Comparison of ENCODE assay signal across 17 cellular contexts in genomic region chr3:77014236-77014635, GRCh38. TPM values are rescaled to one million over a fixed set of nuclear protein-coding genes. Genes with fewer than 3 reads are reported as not detected.
DNase-seq lines count a peak whose midpoint lies in the region; FAIRE-seq and TF ChIP-seq lines count a peak whose summit lies in the region.
"Had no signal": no experiment of that assay in that cellular context is flagged by ENCODE, and none has a peak within 500 bp of the region (broad histone marks: within the 10 kb centered on the region; RNA-seq: fewer than 3 reads in every experiment).

No MANE protein-coding gene starts in this region.

- no peak overlapping the region for H3K56ac ChIP-seq in H9 (ENCODE audit: insufficient read length, low read depth, low read length)

- no peak overlapping the region for H3T11ph ChIP-seq in H9 (ENCODE audit: low read length)

- H4K20me1 ChIP-seq in H9 (ENCODE audit: control insufficient read depth, insufficient read depth, insufficient read length) (no peaks in the 10 kb centered on the region), astrocyte (ENCODE audit: insufficient read depth, low read length) (no peaks in the 10 kb centered on the region)

- H3K4me1 ChIP-seq in H9 (ENCODE audit: insufficient read depth, low read length) (no peaks in the 10 kb centered on the region; the same call in 1 of the 2 replicates), astrocyte (ENCODE audit: insufficient read depth, low read length) (no peaks in the 10 kb centered on the region)

- H3K9me3 Mint-ChIP-seq in H9 (peaks cover 0 to 4% of the 10 kb centered on the region in 2 experiments; a peak in 1 of 5 replicates), astrocyte (ENCODE audit: unreplicated experiment) (no peaks in the 10 kb centered on the region), progenitor cell of endocrine pancreas (ENCODE audit: low read depth) (peaks cover 6% of the 10 kb centered on the region)

- H3K23me2 ChIP-seq in H9 (ENCODE audit: insufficient read length, low read depth, low read length, poor library complexity, severe bottlenecking): no peaks in the 10 kb centered on the region

- H3K27me3 ChIP-seq in H9 (ENCODE audit: insufficient read depth, low read length): no peaks in the 10 kb centered on the region
- no peaks in the 10 kb centered on the region for H3K27me3 ChIP-seq in astrocyte (ENCODE audit: insufficient read depth, low read length)
- H3K27me3 ChIP-seq in WERI-Rb-1 (ENCODE audit: insufficient read depth, low read depth, severe bottlenecking): no peaks in the 10 kb centered on the region

- H3K18ac ChIP-seq in H9 (ENCODE audit: insufficient read length, low read depth, low read length): no peak overlapping the region

- no peaks in the 10 kb centered on the region for H3K27me3 Mint-ChIP-seq in H9 (ENCODE audit: low read depth)
- no peaks in the 10 kb centered on the region for H3K27me3 Mint-ChIP-seq in astrocyte (ENCODE audit: low read depth, unreplicated experiment)
- no peaks in the 10 kb centered on the region for H3K27me3 Mint-ChIP-seq in progenitor cell of endocrine pancreas
- H3K27me3 Mint-ChIP-seq: B cell; CD4-positive, alpha-beta memory T cell had no signal

- peaks cover 9 to 16% of the 10 kb centered on the region in 2 experiments for H3K4me1 Mint-ChIP-seq in H9
- H3K4me1 Mint-ChIP-seq in astrocyte (ENCODE audit: low read depth, unreplicated experiment): peaks cover 7% of the 10 kb centered on the region
- peaks cover 34% of the 10 kb centered on the region for H3K4me1 Mint-ChIP-seq in progenitor cell of endocrine pancreas (ENCODE audit: low read depth)
- H3K4me1 Mint-ChIP-seq: B cell; CD4-positive, alpha-beta memory T cell had no signal

- H3K23ac ChIP-seq in H9 (ENCODE audit: insufficient read length, low read depth, low read length): no peak overlapping the region

- H2BK5ac ChIP-seq in H9 (ENCODE audit: insufficient read length, low read length): no peak overlapping the region

- no peak for FAIRE-seq in astrocyte (lab: Jason Lieb, UNC)
- FAIRE-seq in H54 (lab: Jason Lieb, UNC): no peak

- TF ChIP-seq CTCF in H9 (conservative IDR thresholded peaks at IDR 0.05) (no peak), astrocyte (IDR thresholded peaks at IDR 0.05; ENCODE audit: insufficient read depth, low read depth, low read length) (no peak), progenitor cell of endocrine pancreas (IDR thresholded peaks at IDR 0.05; ENCODE audit: unreplicated experiment) (no peak), WERI-Rb-1 (IDR thresholded peaks at IDR 0.05; ENCODE audit: low read depth, low read length) (no peak)

- H3K4me2 ChIP-seq in H9 (ENCODE audit: insufficient read depth, insufficient read length, low read length): no peak overlapping the region
- H3K4me2 ChIP-seq in astrocyte (ENCODE audit: low read length): no peak overlapping the region
- H3K4me2 ChIP-seq: SK-N-SH had no signal

- H3K9me3 ChIP-seq in H9 (ENCODE audit: control insufficient read depth, low read depth, low read length) (no peaks in the 10 kb centered on the region), astrocyte (ENCODE audit: insufficient read depth, low read depth, low read length) (no peaks in the 10 kb centered on the region), WERI-Rb-1 (ENCODE audit: severe bottlenecking) (no peaks in the 10 kb centered on the region)
- H3K9me3 ChIP-seq: SK-N-SH had no signal

- no peak for TF ChIP-seq POLR2A in H54 (IDR thresholded peaks at IDR 0.05; ENCODE audit: low read depth, low read length)

- H3K27ac Mint-ChIP-seq in H9 (peak overlapping the region; percentile 62 to 89 (median 81); a peak in 4 of 7 replicates), astrocyte (ENCODE audit: unreplicated experiment) (peak overlapping the region; percentile 78), progenitor cell of endocrine pancreas (peak overlapping the region; percentile 86)
- H3K27ac Mint-ChIP-seq: B cell; CD4-positive, alpha-beta memory T cell had no signal

- H3K79me2 ChIP-seq in H9 (ENCODE audit: insufficient read depth, low read length) (no peaks in the 10 kb centered on the region), astrocyte (ENCODE audit: insufficient read depth, low read length) (no peaks in the 10 kb centered on the region)

- H2AFZ ChIP-seq in H9 (ENCODE audit: low read length): peak overlapping the region; percentile 89
- no peak overlapping the region for H2AFZ ChIP-seq in astrocyte (ENCODE audit: low read depth, low read length)

- H3K14ac ChIP-seq in H9 (ENCODE audit: insufficient read depth, low read length): no peak overlapping the region; the same call in 1 of the 2 replicates

- H4K5ac ChIP-seq in H9 (ENCODE audit: insufficient read length, low read depth, low read length): no peak overlapping the region

- no peaks in the 10 kb centered on the region for H3K79me1 ChIP-seq in H9 (ENCODE audit: insufficient read depth, low read depth, low read length, poor library complexity, severe bottlenecking)

- no peak overlapping the region for H3K27ac ChIP-seq in H9 (ENCODE audit: insufficient read length, low read depth, low read length)
- H3K27ac ChIP-seq in astrocyte (ENCODE audit: low read depth, low read length): no peak overlapping the region
- no peak overlapping the region for H3K27ac ChIP-seq in WERI-Rb-1

- DNase-seq in H9: no peak
- no peak for DNase-seq in astrocyte (ENCODE audit: low read depth)
- peak; percentile 28 for DNase-seq in kidney tubule cell (ENCODE audit: low spot score)
- DNase-seq in progenitor cell of endocrine pancreas (ENCODE audit: low spot score, unreplicated experiment): no peak
- no peak for DNase-seq in NCI-H1048 (lab: John Stamatoyannopoulos, UW)
- no peak for DNase-seq in Ammon's horn (ENCODE audit: low spot score)
- DNase-seq in H54 (ENCODE audit: insufficient read length, low spot score): no peak
- DNase-seq in WERI-Rb-1: no peak
- DNase-seq: CD4-positive, alpha-beta memory T cell; GF-D8; GOT3; NCI-H1694; NCI-H2107; NCI-H446; NCI-H748 treated with DMSO at 0.1 percent for 48 hours; SK-N-SH had no signal

- H3K4me3 ChIP-seq in astrocyte (ENCODE audit: insufficient read depth, low read depth, low read length): no peak overlapping the region
- H3K4me3 ChIP-seq in WERI-Rb-1 (ENCODE audit: low read depth, low read length): no peak overlapping the region

- no peak overlapping the region for H2BK15ac ChIP-seq in H9 (ENCODE audit: low read depth, low read length)

- no peak overlapping the region for H4K8ac ChIP-seq in H9 (replicated peaks; ENCODE audit: insufficient read length, low read depth, low read length)

- H3K36me3 Mint-ChIP-seq in H9 (ENCODE audit: insufficient read depth in 1 of 3, low read depth in 3 of 3) (peaks cover 0 to 4% (median 0%) of the 10 kb centered on the region in 3 experiments; a peak in 2 of 7 replicates), astrocyte (ENCODE audit: low read depth, unreplicated experiment) (no peaks in the 10 kb centered on the region), progenitor cell of endocrine pancreas (ENCODE audit: insufficient read depth) (peaks cover 1% of the 10 kb centered on the region)
- H3K36me3 Mint-ChIP-seq: CD4-positive, alpha-beta memory T cell had no signal

- no peak overlapping the region for H2AK5ac ChIP-seq in H9 (ENCODE audit: insufficient read length, low read length)

- no peak overlapping the region for H2BK20ac ChIP-seq in H9 (ENCODE audit: low read depth, low read length, poor library complexity, severe bottlenecking)

- H2BK12ac ChIP-seq in H9 (ENCODE audit: insufficient read length, low read depth, low read length): no peak overlapping the region

- no CpG with 5 or more reads among the region's 7 CpGs for WGBS in H9 (ENCODE audit: extremely low coverage, insufficient read length, low lambda C conversion rate)

- no peak overlapping the region for H2BK120ac ChIP-seq in H9 (ENCODE audit: low read depth, low read length, poor library complexity, severe bottlenecking)

- H3K4me3 Mint-ChIP-seq in H9: no peak overlapping the region
- no peak overlapping the region for H3K4me3 Mint-ChIP-seq in astrocyte (ENCODE audit: unreplicated experiment)
- H3K4me3 Mint-ChIP-seq in progenitor cell of endocrine pancreas (ENCODE audit: low read depth): peak overlapping the region; percentile 37
- H3K4me3 Mint-ChIP-seq: B cell; CD4-positive, alpha-beta memory T cell had no signal

- H4K91ac ChIP-seq in H9 (ENCODE audit: insufficient read length, low read depth, low read length): no peak overlapping the region

- H3K36me3 ChIP-seq in astrocyte (ENCODE audit: insufficient read depth, low read length) (no peaks in the 10 kb centered on the region), WERI-Rb-1 (no peaks in the 10 kb centered on the region)

- no peak overlapping the region for H3K4ac ChIP-seq in H9 (ENCODE audit: low read depth, low read length)

- H3K9ac ChIP-seq in H9 (ENCODE audit: extremely low read depth, insufficient read length, low read length) (no peak overlapping the region), astrocyte (ENCODE audit: low read length) (no peak overlapping the region)
- H3K9ac ChIP-seq: SK-N-SH had no signal

RNA-seq across cellular contexts. Expression of gene ROBO2, which starts 25.7 kb away (rescaled TPM):
- total RNA-seq in H9 (2021): 2.0 and 2.3 TPM in 2 replicates
- 1.4 and 1.5 TPM in 2 replicates for total RNA-seq in astrocyte
- 75.2 and 83.8 TPM in 2 replicates for total RNA-seq in progenitor cell of endocrine pancreas
- total RNA-seq: B cell; CD4-positive, alpha-beta memory T cell had no signal

Comparison
In these comparisons a context has a peak if more than half of its experiments do, and no peak if none do; other contexts are left out.
1. RNA of gene ROBO2, which starts 25.7 kb away (total RNA-seq): 75.2 to 83.8 TPM in progenitor cell of endocrine pancreas; 2.0 to 2.3 TPM in H9 and 1.4 to 1.5 TPM in astrocyte; every median in the first group is over 10 times any median in the second.
2. Peak in every context shown above with its lines, with median percentiles within 50 percentile points of each other: H3K27ac Mint-ChIP-seq.